In the genomic region with DNA sequence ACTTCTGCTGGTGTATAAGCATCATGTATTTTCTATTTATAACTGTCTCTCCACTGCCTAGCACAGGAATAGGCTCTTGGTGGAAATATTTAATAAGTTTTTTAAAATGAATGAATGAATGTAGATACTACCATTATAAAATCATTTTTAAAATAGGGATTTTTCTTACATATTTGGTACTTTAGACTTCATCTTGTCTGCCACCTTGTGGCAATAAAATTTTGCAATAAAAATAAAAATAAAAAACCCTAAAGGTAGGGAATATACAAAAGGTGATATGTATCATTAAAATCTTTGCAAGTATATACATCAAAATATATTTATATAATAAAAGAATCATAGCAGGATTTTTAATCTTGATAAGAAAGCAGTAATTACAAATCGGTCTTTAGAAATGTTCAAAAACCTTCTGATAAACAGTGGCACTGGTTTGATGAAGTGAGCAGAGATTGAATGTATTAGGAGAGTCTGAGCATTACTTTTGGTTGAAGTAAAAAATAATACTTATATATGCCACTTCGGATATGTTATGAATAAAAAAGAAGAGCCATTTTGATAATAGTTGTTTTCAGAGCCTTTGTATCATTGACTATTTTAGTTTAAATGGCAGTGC, we compare ENCODE assay signal across 10 cellular contexts.
DNase-seq lines count a peak whose midpoint lies in the region; ATAC-seq and TF ChIP-seq lines count a peak whose summit lies in the region.
"Had no signal": no experiment of that assay in that cellular context is flagged by ENCODE, and none has a peak within 500 bp of the region (broad histone marks: within the 10 kb centered on the region; RNA-seq: fewer than 3 reads in every experiment).

No MANE protein-coding gene starts in this region.

- H3K4me3 ChIP-seq in MM.1S (ENCODE audit: low read length) (no peak overlapping the region), dorsolateral prefrontal cortex (no peak overlapping the region)
- H3K4me3 ChIP-seq: GM12878 had no signal

- ATAC-seq in HG03342 (IDR thresholded peaks at IDR 0.05; ENCODE audit: unreplicated experiment), result no peak
- ATAC-seq: GM12878, T-helper 17 cell had no signal

- H4K20me1 ChIP-seq in MM.1S (ENCODE audit: insufficient read depth, low read length), result no peaks in the 10 kb centered on the region

- no peak overlapping the region for H3K27ac ChIP-seq in MM.1S (ENCODE audit: low read length)
- H3K27ac ChIP-seq in dorsolateral prefrontal cortex, result no peak overlapping the region

- DNase-seq in GM03348 (ENCODE audit: low spot score), result peak; percentile 5
- peak; percentile 21 for DNase-seq in MM.1S
- DNase-seq in dorsolateral prefrontal cortex, result no peak
- DNase-seq in neural crest cell (ENCODE audit: low read depth, low spot score), result no peak
- DNase-seq in COLO829 (ENCODE audit: low spot score), result no peak
- DNase-seq in GM10266 (ENCODE audit: extremely low spot score), result no peak
- DNase-seq: T-helper 17 cell had no signal

- no peaks in the 10 kb centered on the region for H3K27me3 ChIP-seq in MM.1S (replicated peaks; ENCODE audit: insufficient read depth, low read length)
- no peaks in the 10 kb centered on the region for H3K27me3 ChIP-seq in dorsolateral prefrontal cortex

- no peaks in the 10 kb centered on the region for H3K4me1 ChIP-seq in MM.1S (ENCODE audit: low read length)

- no peak overlapping the region for H3K4me2 ChIP-seq in MM.1S (ENCODE audit: low read depth, low read length)

- H3K79me2 ChIP-seq in MM.1S (ENCODE audit: low read length), result no peaks in the 10 kb centered on the region

- no peaks in the 10 kb centered on the region for H3F3A ChIP-seq in MM.1S (ENCODE audit: insufficient read depth, low read length)

- intact Hi-C loops in dorsolateral prefrontal cortex (cut with DNase I), result loop anchor here in 1 of 2 donors (10.0 kb wide), 1 partner anchor 211 kb away; no protein-coding TSS in a partner anchor

- TF ChIP-seq CTCF in MM.1S (IDR thresholded peaks at IDR 0.05; ENCODE audit: low read length) (peak; percentile 30), dorsolateral prefrontal cortex (IDR thresholded peaks at IDR 0.05 in 54 of 56, conservative IDR thresholded peaks at IDR 0.05 in 2 of 56; ENCODE audit: low read depth in 1 of 56, partially characterized antibody in 56 of 56) (peak; percentile 33 to 79 (median 58)), neural crest cell (conservative IDR thresholded peaks at IDR 0.05) (peak; percentile 70), GM10266 (IDR thresholded peaks at IDR 0.05; ENCODE audit: control insufficient read depth, insufficient read depth, low read depth, missing control alignments) (no peak)

- H3K9me2 ChIP-seq in MM.1S (replicated peaks; ENCODE audit: insufficient read depth, low read length), result no peaks in the 10 kb centered on the region

- no peaks in the 10 kb centered on the region for H3K36me3 ChIP-seq in MM.1S (replicated peaks; ENCODE audit: insufficient read depth, low read length)

- no peak overlapping the region for H3K4me3 Mint-ChIP-seq in neural crest cell
- H3K4me3 Mint-ChIP-seq: activated T-helper 1 cell treated with anti-CD3 and anti-CD28 coated beads, Interleukin-12 subunit alpha, Interleukin-12 subunit beta, Interleukin-2, Interleukin-4 antibody, amounts not matched to agents 30 ng/mL and 10 ng/mL and 1 ng/mL, durations not matched to agents 14 hours and 24 hours and 36 hours; T-helper 17 cell had no signal

- H3K27me3 Mint-ChIP-seq in neural crest cell (ENCODE audit: low read depth), result peaks cover 2% of the 10 kb centered on the region

- no peak overlapping the region for H3K27ac Mint-ChIP-seq in neural crest cell (ENCODE audit: unreplicated experiment)
- H3K27ac Mint-ChIP-seq: activated T-helper 1 cell treated with anti-CD3 and anti-CD28 coated beads, Interleukin-12 subunit alpha, Interleukin-12 subunit beta, Interleukin-2, Interleukin-4 antibody, amounts not matched to agents 30 ng/mL and 10 ng/mL and 1 ng/mL, durations not matched to agents 14 hours and 24 hours and 36 hours; T-helper 17 cell had no signal

- no peak overlapping the region for H3K9ac ChIP-seq in MM.1S (ENCODE audit: low read length)

- no peaks in the 10 kb centered on the region for H3K9me3 Mint-ChIP-seq in neural crest cell
- H3K9me3 Mint-ChIP-seq: activated T-helper 1 cell treated with anti-CD3 and anti-CD28 coated beads, Interleukin-12 subunit alpha, Interleukin-12 subunit beta, Interleukin-2, Interleukin-4 antibody, amounts not matched to agents 30 ng/mL and 10 ng/mL and 1 ng/mL, durations not matched to agents 14 hours and 24 hours and 36 hours had no signal

- no peak overlapping the region for H2AFZ ChIP-seq in MM.1S (ENCODE audit: low read length)

- no peaks in the 10 kb centered on the region for H3K9me3 ChIP-seq in MM.1S (replicated peaks; ENCODE audit: insufficient read depth, low read length)

- no peaks in the 10 kb centered on the region for H3K36me3 Mint-ChIP-seq in neural crest cell (ENCODE audit: low read depth)

- H3K4me1 Mint-ChIP-seq in neural crest cell, result no peaks in the 10 kb centered on the region
- H3K4me1 Mint-ChIP-seq: T-helper 17 cell had no signal

Comparison
In these comparisons a context has a peak if more than half of its experiments do, and no peak if none do; other contexts are left out.
1. DNase-seq: peak in GM03348 (single experiment) and MM.1S (single experiment); none in dorsolateral prefrontal cortex (0 of 10), neural crest cell (single experiment), COLO829 (single experiment) and GM10266 (single experiment).